Comparison of ENCODE assay signal across 28 cellular contexts in the genomic region with DNA sequence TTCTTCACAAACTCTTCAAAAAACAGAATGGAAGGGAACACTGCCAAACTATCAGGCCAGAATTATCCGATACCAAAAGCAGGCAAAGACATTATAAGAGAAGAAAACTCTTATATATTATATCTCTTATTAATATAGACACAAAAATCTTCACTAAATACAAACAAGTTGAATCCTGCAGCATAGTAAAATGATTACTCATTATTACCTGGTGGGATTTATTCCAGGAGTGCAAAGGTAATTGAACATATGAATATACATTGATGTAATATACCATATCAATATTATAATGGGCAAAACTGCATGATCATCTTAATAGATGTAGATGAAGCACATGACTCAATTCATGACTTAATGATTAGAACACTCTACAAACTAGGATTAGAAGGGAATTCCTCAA. TPM values are rescaled to one million over a fixed set of nuclear protein-coding genes. Genes with fewer than 3 reads are reported as not detected.
"Had no signal": no experiment of that assay in that cellular context is flagged by ENCODE, and none has a peak within 500 bp of the region (broad histone marks: within the 10 kb centered on the region; RNA-seq: fewer than 3 reads in every experiment).

No MANE protein-coding gene starts in this region.

- ATAC-seq: mucosa of descending colon; naive thymus-derived CD4-positive, alpha-beta T cell; natural killer cell treated with Interleukin-12 subunit alpha and Interleukin-12 subunit beta and Interleukin-15 and Interleukin-18, amount 100 ng/mL, for 72 hours; sciatic nerve; stimulated activated effector memory CD8-positive, alpha-beta T cell treated with anti-CD3 and anti-CD28 coated beads, Interleukin-12 subunit alpha, Interleukin-12 subunit beta, amount 100 ng/mL, for 72 hours; upper lobe of right lung had no signal

- H3K36me3 ChIP-seq: left ventricle myocardium inferior, ovary, right atrium auricular region, suprapubic skin, thoracic aorta, tibial artery, upper lobe of right lung had no signal

- H3K4me3 ChIP-seq: left ventricle myocardium inferior, lung, mucosa of descending colon, ovary, right atrium auricular region, skin epidermis, suprapubic skin, thoracic aorta, tibial artery, upper lobe of right lung had no signal

- H3K27ac ChIP-seq: left ventricle myocardium inferior, ovary, right atrium auricular region, skin epidermis, suprapubic skin, thoracic aorta, tibial artery, upper lobe of right lung had no signal

- H3K4me1 ChIP-seq: right atrium auricular region, suprapubic skin, tibial artery, upper lobe of right lung had no signal

- FAIRE-seq: urothelium cell line had no signal

- H3K9me3 ChIP-seq: mucosa of descending colon, ovary, right atrium auricular region, suprapubic skin, thoracic aorta, tibial artery, upper lobe of right lung had no signal

- H3K27me3 ChIP-seq: ovary, right atrium auricular region, suprapubic skin, tibial artery, upper lobe of right lung had no signal

- DNase-seq: hypothalamus; immature natural killer cell; left ventricle myocardium inferior; midbrain; mucosa of descending colon; naive thymus-derived CD4-positive, alpha-beta T cell; ovary; stimulated activated CD4-positive, alpha-beta T cell treated with anti-CD3 and anti-CD28 coated beads, Interleukin-12 subunit alpha, Interleukin-12 subunit beta, amount 100 ng/mL, for 4 hours; stimulated activated CD4-positive, alpha-beta T cell treated with anti-CD3 and anti-CD28 coated beads, Interleukin-15, amount 100 ng/mL, for 24 hours; stimulated activated CD4-positive, alpha-beta T cell treated with anti-CD3 and anti-CD28 coated beads, Interleukin-2, amount 100 ng/mL, for 24 hours; stimulated activated CD4-positive, alpha-beta T cell treated with anti-CD3 and anti-CD28 coated beads, Interleukin-4, amount 100 ng/mL, for 1 hour; stimulated activated naive CD4-positive, alpha-beta T cell; tibial artery; trophoblast cell; upper lobe of right lung had no signal

RNA-seq across cellular contexts. Expression of a gene that starts 25.1 kb away (rescaled TPM):
- total RNA-seq: kidney epithelial cell; myocyte; naive thymus-derived CD4-positive, alpha-beta T cell; renal cortical epithelial cell; thoracic aorta had no signal
- polyA plus RNA-seq: immature natural killer cell; naive thymus-derived CD4-positive, alpha-beta T cell; neural cell had no signal
